Comparison of ENCODE assay signal across 8 cellular contexts in genomic region chr9:128947423-128948310, GRCh38. TPM values are rescaled to one million over a fixed set of nuclear protein-coding genes. Genes with fewer than 3 reads are reported as not detected.
A peak's percentile ranks its signal among the peaks of the same experiment; 100 is the strongest.
DNase-seq lines count a peak whose midpoint lies in the region; ATAC-seq, FAIRE-seq and TF ChIP-seq lines count a peak whose summit lies in the region.

DOLK (minus strand) TSS chr9:128947603; CDS start chr9:128947303, 300 bp downstream.
A gene with protein sequence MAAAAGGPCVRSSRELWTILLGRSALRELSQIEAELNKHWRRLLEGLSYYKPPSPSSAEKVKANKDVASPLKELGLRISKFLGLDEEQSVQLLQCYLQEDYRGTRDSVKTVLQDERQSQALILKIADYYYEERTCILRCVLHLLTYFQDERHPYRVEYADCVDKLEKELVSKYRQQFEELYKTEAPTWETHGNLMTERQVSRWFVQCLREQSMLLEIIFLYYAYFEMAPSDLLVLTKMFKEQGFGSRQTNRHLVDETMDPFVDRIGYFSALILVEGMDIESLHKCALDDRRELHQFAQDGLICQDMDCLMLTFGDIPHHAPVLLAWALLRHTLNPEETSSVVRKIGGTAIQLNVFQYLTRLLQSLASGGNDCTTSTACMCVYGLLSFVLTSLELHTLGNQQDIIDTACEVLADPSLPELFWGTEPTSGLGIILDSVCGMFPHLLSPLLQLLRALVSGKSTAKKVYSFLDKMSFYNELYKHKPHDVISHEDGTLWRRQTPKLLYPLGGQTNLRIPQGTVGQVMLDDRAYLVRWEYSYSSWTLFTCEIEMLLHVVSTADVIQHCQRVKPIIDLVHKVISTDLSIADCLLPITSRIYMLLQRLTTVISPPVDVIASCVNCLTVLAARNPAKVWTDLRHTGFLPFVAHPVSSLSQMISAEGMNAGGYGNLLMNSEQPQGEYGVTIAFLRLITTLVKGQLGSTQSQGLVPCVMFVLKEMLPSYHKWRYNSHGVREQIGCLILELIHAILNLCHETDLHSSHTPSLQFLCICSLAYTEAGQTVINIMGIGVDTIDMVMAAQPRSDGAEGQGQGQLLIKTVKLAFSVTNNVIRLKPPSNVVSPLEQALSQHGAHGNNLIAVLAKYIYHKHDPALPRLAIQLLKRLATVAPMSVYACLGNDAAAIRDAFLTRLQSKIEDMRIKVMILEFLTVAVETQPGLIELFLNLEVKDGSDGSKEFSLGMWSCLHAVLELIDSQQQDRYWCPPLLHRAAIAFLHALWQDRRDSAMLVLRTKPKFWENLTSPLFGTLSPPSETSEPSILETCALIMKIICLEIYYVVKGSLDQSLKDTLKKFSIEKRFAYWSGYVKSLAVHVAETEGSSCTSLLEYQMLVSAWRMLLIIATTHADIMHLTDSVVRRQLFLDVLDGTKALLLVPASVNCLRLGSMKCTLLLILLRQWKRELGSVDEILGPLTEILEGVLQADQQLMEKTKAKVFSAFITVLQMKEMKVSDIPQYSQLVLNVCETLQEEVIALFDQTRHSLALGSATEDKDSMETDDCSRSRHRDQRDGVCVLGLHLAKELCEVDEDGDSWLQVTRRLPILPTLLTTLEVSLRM (N-terminal part only) (plus strand): TSS chr9:128947699. CDS start chr9:128947720, 21 bp downstream.

- peaks cover 16% of the 10 kb centered on the region for H3K36me3 Mint-ChIP-seq in WTC11
- peaks cover 0 to 8% (median 5%) of the 10 kb centered on the region in 3 donors for H3K36me3 Mint-ChIP-seq in immature natural killer cell

- TF ChIP-seq CTCF in AG04450 (IDR thresholded peaks at IDR 0.05; ENCODE audit: low read depth, low read length), result no peak
- no peak for TF ChIP-seq CTCF in WTC11 (IDR thresholded peaks at IDR 0.05)
- TF ChIP-seq CTCF in bronchial epithelial cell (IDR thresholded peaks at IDR 0.05; ENCODE audit: insufficient read depth, low read length, severe bottlenecking), result no peak

- POLR2A ChIA-PET in AG04450 (lab: Yijun Ruan, JAX), result interaction anchor here (0.6 to 1.1 kb wide), 4 partner anchors 27 to 103 kb away, joined by 3 to 9 read pairs (median 4); no protein-coding TSS in a partner anchor
- POLR2A ChIA-PET in WTC11 (lab: Charles Lee), result interaction anchor here (0.7 kb wide), 1 partner anchor 24 kb away, joined by 4 read pairs; no protein-coding TSS in a partner anchor

- FAIRE-seq in bronchial epithelial cell (lab: Jason Lieb, UNC), result no peak

- H3K4me3 ChIP-seq in AG04450 (ENCODE audit: low read depth, low read length), result peak within 1 kb of the TSS; percentile 94
- H3K4me3 ChIP-seq in bronchial epithelial cell (ENCODE audit: low read depth, low read length), result peak within 1 kb of the TSS; percentile 87

- H3K9me3 Mint-ChIP-seq in WTC11 (no peaks in the 10 kb centered on the region), immature natural killer cell (no peaks in the 10 kb centered on the region)

- ATAC-seq in GM18873 (IDR thresholded peaks at IDR 0.05; ENCODE audit: low FRiP score, unreplicated experiment) (peak; percentile 62), HG03135 (IDR thresholded peaks at IDR 0.05; ENCODE audit: unreplicated experiment) (peak; percentile 76), WTC11 (peak; percentile 86)

- DNase-seq in AG04450 (ENCODE audit: low read depth, low spot score), result peak; percentile 67
- DNase-seq in NCI-H2227 treated with DMSO at 0.1 percent for 48 hours (lab: John Stamatoyannopoulos, UW), result peak; percentile 69
- peak; percentile 98 for DNase-seq in WTC11 (ENCODE audit: low spot score)
- peak; percentile 73 for DNase-seq in bronchial epithelial cell (ENCODE audit: low read depth)
- DNase-seq in immature natural killer cell, result peak; percentile 97 to 98 (median 98)
- DNase-seq in smooth muscle cell of the brain vasculature (ENCODE audit: low read depth, low spot score), result peak; percentile 78

- peak within 1 kb of the TSS; percentile 97 for H3K4me3 Mint-ChIP-seq in WTC11
- H3K4me3 Mint-ChIP-seq in immature natural killer cell, result peak within 1 kb of the TSS; percentile 97 to 99 (median 99)

- H3K27ac ChIP-seq in AG04450 (ENCODE audit: low read depth, low read length), result peak within 1 kb of the TSS; percentile 91

- H3K27me3 ChIP-seq in AG04450 (ENCODE audit: control insufficient read depth, insufficient read depth, low read length) (no peaks in the 10 kb centered on the region), bronchial epithelial cell (ENCODE audit: control insufficient read depth, insufficient read depth, low read length) (no peaks in the 10 kb centered on the region)

- no peaks in the 10 kb centered on the region for H3K27me3 Mint-ChIP-seq in WTC11 (ENCODE audit: low read depth)
- H3K27me3 Mint-ChIP-seq in immature natural killer cell (ENCODE audit: low read depth in 3 of 3), result peaks cover 7 to 14% (median 8%) of the 10 kb centered on the region in 3 donors

- CTCF ChIA-PET in AG04450 (lab: Charles Lee) (interaction anchor here (0.5 to 1.1 kb wide), 2 partner anchors 85 to 129 kb away, joined by 3 read pairs; partner anchors contain the start of gene ENDOG), WTC11 (lab: Charles Lee) (interaction anchor here (1.0 to 1.2 kb wide), 3 partner anchors 81 to 129 kb away, joined by 3 read pairs; partner anchors contain the start of genes ENDOG and SH3GLB2)

- peak within 1 kb of the TSS; percentile 95 for H3K27ac Mint-ChIP-seq in WTC11
- peak within 1 kb of the TSS; percentile 95 to 98 (median 97) for H3K27ac Mint-ChIP-seq in immature natural killer cell

- H3K9me3 ChIP-seq in AG04450 (ENCODE audit: control insufficient read depth, insufficient read depth, low read length), result peaks cover 5% of the 10 kb centered on the region; the same call in 1 of the 2 replicates

- peaks cover 7% of the 10 kb centered on the region for H3K36me3 ChIP-seq in bronchial epithelial cell (ENCODE audit: control insufficient read depth, insufficient read depth, low read length)

- H3K4me1 Mint-ChIP-seq in WTC11, result peaks cover 11% of the 10 kb centered on the region
- peaks cover 28 to 33% of the 10 kb centered on the region in 2 donors for H3K4me1 Mint-ChIP-seq in immature natural killer cell

TF ChIP-seq in WTC11, 78 proteins besides CTCF, POLR2A, EP300 and RAD21 (continues in another document):
- no peak; the same call in 1 of the 2 replicates for TF ChIP-seq TP53 (CRISPR knock-in tag; IDR thresholded peaks at IDR 0.05)
- no peak; the same call in 1 of the 2 replicates for TF ChIP-seq ZNF263 (CRISPR knock-in tag; IDR thresholded peaks at IDR 0.05; ENCODE audit: low read depth)
- no peak for TF ChIP-seq SMAD4 (CRISPR knock-in tag; IDR thresholded peaks at IDR 0.05)
- TF ChIP-seq, protein P1, sequence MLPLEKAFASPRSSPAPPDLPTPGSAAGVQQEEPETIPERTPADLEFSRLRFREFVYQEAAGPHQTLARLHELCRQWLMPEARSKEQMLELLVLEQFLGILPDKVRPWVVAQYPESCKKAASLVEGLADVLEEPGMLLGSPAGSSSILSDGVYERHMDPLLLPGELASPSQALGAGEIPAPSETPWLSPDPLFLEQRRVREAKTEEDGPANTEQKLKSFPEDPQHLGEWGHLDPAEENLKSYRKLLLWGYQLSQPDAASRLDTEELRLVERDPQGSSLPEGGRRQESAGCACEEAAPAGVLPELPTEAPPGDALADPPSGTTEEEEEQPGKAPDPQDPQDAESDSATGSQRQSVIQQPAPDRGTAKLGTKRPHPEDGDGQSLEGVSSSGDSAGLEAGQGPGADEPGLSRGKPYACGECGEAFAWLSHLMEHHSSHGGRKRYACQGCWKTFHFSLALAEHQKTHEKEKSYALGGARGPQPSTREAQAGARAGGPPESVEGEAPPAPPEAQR (CRISPR knock-in tag; IDR thresholded peaks at IDR 0.05), result no peak
- TF ChIP-seq, protein P2, sequence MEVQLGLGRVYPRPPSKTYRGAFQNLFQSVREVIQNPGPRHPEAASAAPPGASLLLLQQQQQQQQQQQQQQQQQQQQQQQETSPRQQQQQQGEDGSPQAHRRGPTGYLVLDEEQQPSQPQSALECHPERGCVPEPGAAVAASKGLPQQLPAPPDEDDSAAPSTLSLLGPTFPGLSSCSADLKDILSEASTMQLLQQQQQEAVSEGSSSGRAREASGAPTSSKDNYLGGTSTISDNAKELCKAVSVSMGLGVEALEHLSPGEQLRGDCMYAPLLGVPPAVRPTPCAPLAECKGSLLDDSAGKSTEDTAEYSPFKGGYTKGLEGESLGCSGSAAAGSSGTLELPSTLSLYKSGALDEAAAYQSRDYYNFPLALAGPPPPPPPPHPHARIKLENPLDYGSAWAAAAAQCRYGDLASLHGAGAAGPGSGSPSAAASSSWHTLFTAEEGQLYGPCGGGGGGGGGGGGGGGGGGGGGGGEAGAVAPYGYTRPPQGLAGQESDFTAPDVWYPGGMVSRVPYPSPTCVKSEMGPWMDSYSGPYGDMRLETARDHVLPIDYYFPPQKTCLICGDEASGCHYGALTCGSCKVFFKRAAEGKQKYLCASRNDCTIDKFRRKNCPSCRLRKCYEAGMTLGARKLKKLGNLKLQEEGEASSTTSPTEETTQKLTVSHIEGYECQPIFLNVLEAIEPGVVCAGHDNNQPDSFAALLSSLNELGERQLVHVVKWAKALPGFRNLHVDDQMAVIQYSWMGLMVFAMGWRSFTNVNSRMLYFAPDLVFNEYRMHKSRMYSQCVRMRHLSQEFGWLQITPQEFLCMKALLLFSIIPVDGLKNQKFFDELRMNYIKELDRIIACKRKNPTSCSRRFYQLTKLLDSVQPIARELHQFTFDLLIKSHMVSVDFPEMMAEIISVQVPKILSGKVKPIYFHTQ (CRISPR knock-in tag; IDR thresholded peaks at IDR 0.05), result no peak
- no peak for TF ChIP-seq SOX15 (CRISPR knock-in tag; IDR thresholded peaks at IDR 0.05)
- TF ChIP-seq, protein P3, sequence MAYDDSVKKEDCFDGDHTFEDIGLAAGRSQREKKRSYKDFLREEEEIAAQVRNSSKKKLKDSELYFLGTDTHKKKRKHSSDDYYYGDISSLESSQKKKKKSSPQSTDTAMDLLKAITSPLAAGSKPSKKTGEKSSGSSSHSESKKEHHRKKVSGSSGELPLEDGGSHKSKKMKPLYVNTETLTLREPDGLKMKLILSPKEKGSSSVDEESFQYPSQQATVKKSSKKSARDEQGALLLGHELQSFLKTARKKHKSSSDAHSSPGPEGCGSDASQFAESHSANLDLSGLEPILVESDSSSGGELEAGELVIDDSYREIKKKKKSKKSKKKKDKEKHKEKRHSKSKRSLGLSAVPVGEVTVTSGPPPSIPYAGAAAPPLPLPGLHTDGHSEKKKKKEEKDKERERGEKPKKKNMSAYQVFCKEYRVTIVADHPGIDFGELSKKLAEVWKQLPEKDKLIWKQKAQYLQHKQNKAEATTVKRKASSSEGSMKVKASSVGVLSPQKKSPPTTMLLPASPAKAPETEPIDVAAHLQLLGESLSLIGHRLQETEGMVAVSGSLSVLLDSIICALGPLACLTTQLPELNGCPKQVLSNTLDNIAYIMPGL (CRISPR knock-in tag; IDR thresholded peaks at IDR 0.05), result peak; percentile 9; the same call in 1 of the 2 replicates

RNA-seq across cellular contexts. Expression of gene DOLK, which starts in this region (rescaled TPM):
- polyA plus RNA-seq in AG04450 (2011; rRNA removed), result 31.4 and 31.8 TPM in 2 replicates
- 37.7 and 49.4 TPM in 2 replicates for polyA minus RNA-seq in AG04450 (2011; rRNA and poly(A)+ RNA removed)
- 14.8 to 15.1 TPM (median 15.1 TPM) in 3 replicates for total RNA-seq in WTC11 (2021)
- total RNA-seq in bronchial epithelial cell, result 22.6 and 24.6 TPM in 2 replicates
- 10 to 100 TPM in 1 of 3 donors, 1 to 10 TPM in 2; 9.5 to 18.0 (median 10.0) TPM for polyA plus RNA-seq in immature natural killer cell

RNA-seq across cellular contexts. Expression of the second gene that starts in this region (rescaled TPM):
- polyA plus RNA-seq in AG04450 (2011; rRNA removed), result 46.3 and 52.1 TPM in 2 replicates
- polyA minus RNA-seq in AG04450 (2011; rRNA and poly(A)+ RNA removed), result 125 and 157 TPM in 2 replicates
- total RNA-seq in WTC11 (2021), result 71.3 to 98.9 TPM (median 73.5 TPM) in 3 replicates
- total RNA-seq in bronchial epithelial cell, result 25.8 and 38.5 TPM in 2 replicates
- 10 to 100 TPM; 12.2 to 31.8 (median 18.6) TPM for polyA plus RNA-seq in immature natural killer cell

Comparison
In these comparisons a context has a peak if more than half of its experiments do, and no peak if none do; other contexts are left out.
1. Peak in every context shown above with its lines: DNase-seq, ATAC-seq, H3K4me3 ChIP-seq and H3K27ac ChIP-seq.